In genomic region chr7:99606531-99606930, GRCh38 we compare ENCODE assay signal across 23 cellular contexts. TPM values are rescaled to one million over a fixed set of nuclear protein-coding genes. Genes with fewer than 3 reads are reported as not detected.
"Had no signal": no experiment of that assay in that cellular context is flagged by ENCODE, and none has a peak within 500 bp of the region (broad histone marks: within the 10 kb centered on the region; RNA-seq: fewer than 3 reads in every experiment).

No MANE protein-coding gene starts in this region.

- ATAC-seq: foreskin keratinocyte, gastroesophageal sphincter, heart right ventricle, left cardiac atrium, left lung, left ventricle myocardium superior, lower lobe of right lung, mucosa of descending colon had no signal

- DNase-seq: dermis blood vessel endothelial cell; dorsolateral prefrontal cortex; effector CD4-positive, alpha-beta T cell; effector memory CD4-positive, alpha-beta T cell; foreskin keratinocyte; glutamatergic neuron; head of caudate nucleus; heart right ventricle; hippocampal formation; left cardiac atrium; left lung; left ventricle myocardium superior; lower lobe of right lung; mesenchymal stem cell; mucosa of descending colon; naive B cell had no signal

- H3K9me3 Mint-ChIP-seq: mesothelial cell of epicardium, naive B cell had no signal

- H3K4me3 Mint-ChIP-seq: mesothelial cell of epicardium, naive B cell had no signal

- H3K36me3 Mint-ChIP-seq: mesothelial cell of epicardium, naive B cell had no signal

- H3K27ac Mint-ChIP-seq: mesothelial cell of epicardium had no signal

- H3K4me1 Mint-ChIP-seq: mesothelial cell of epicardium, naive B cell had no signal

RNA-seq across cellular contexts. Expression of gene TMEM225B, which starts 8.5 kb away (rescaled TPM):
- total RNA-seq: endothelial cell of umbilical vein, frontal cortex, glomerular endothelial cell, kidney epithelial cell, left ventricle myocardium superior, lung microvascular endothelial cell had no signal
